ENCODE assay signal across 17 cellular contexts in the genomic region with DNA sequence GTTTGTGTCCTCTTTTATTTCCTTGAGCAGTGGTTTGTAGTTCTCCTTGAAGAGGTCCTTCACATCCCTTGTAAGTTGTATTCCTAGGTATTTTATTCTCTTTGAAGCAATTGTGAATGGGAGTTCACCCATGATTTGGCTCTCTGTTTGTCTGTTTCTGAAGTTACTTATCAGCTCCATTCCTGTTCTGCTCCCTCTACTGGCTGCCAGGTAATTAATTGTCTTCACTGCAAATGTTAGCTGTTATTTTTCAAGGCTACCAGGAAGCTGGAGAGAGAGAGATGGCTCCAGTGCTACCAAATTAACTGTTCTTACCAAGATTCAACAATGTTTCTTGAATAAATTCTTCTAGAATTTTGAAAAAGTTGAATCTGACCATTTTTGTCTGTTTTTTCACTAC. TPM values are rescaled to one million over a fixed set of nuclear protein-coding genes. Genes with fewer than 3 reads are reported as not detected.
A peak's percentile ranks its signal among the peaks of the same experiment; 100 is the strongest.
DNase-seq lines count a peak whose midpoint lies in the region; ATAC-seq and TF ChIP-seq lines count a peak whose summit lies in the region.
"Not testable (repeated sequence)": the region's sequence is repeated elsewhere in the genome, so short reads cannot be mapped to it uniquely, and the experiment has no call there.
"Had no signal": no experiment of that assay in that cellular context is flagged by ENCODE, and none has a peak within 500 bp of the region (broad histone marks: within the 10 kb centered on the region; RNA-seq: fewer than 3 reads in every experiment).

No MANE protein-coding gene starts in this region.

- H3K4me1 ChIP-seq in HEK293 (ENCODE audit: control insufficient read depth, insufficient read depth, low read length); MM.1S (ENCODE audit: low read length); PC-3 (ENCODE audit: insufficient read depth, low read length); mesendoderm (ENCODE audit: control insufficient read depth, low read depth, low read length): not testable (repeated sequence)

- not testable (repeated sequence) for H3K9ac ChIP-seq in MM.1S (ENCODE audit: low read length); PC-3 (ENCODE audit: low read length); mesendoderm (ENCODE audit: low read length)

- DNase-seq in AG09309 (ENCODE audit: low read depth) = not testable (repeated sequence)
- peak; percentile 56 for DNase-seq in ELR (ENCODE audit: low read depth)
- DNase-seq in MM.1S = peak; percentile 29
- peak; percentile 36 for DNase-seq in PC-3
- peak; percentile 10 for DNase-seq in fibroblast of mammary gland (ENCODE audit: low read depth)
- peak; percentile 8 for DNase-seq in mesendoderm

- H3K4me2 ChIP-seq in MM.1S (ENCODE audit: low read depth, low read length); PC-3 (ENCODE audit: low read length); mesendoderm (ENCODE audit: low read length): not testable (repeated sequence)

- not testable (repeated sequence) for H4K20me1 ChIP-seq in MM.1S (ENCODE audit: insufficient read depth, low read length); PC-3 (ENCODE audit: low read length)

- CTCF ChIA-PET in HEK293 (lab: Yijun Ruan, JAX) (interaction anchor here (0.9 to 1.8 kb wide), 5 partner anchors 9 to 218 kb away, joined by 3 to 6 read pairs (median 5); no protein-coding TSS in a partner anchor), PC-3 (lab: Charles Lee) (interaction anchor here (0.5 kb wide), 1 partner anchor 1079 kb away, joined by 6 read pairs; no protein-coding TSS in a partner anchor)

- POLR2A ChIA-PET in HEK293 (lab: Yijun Ruan, JAX); PC-3 (lab: Charles Lee; ENCODE audit: unreplicated experiment): not testable (repeated sequence)

- not testable (repeated sequence) for H3K18ac ChIP-seq in mesendoderm (ENCODE audit: low read length)

- H3K4ac ChIP-seq in mesendoderm (ENCODE audit: low read depth, low read length) = not testable (repeated sequence)

- H3K56ac ChIP-seq in mesendoderm (ENCODE audit: low read length) = not testable (repeated sequence)

- not testable (repeated sequence) for H3K4me3 ChIP-seq in AG09309 (ENCODE audit: control insufficient read depth, low read depth, low read length); HEK293 (ENCODE audit: low read depth, low read length); MM.1S (ENCODE audit: low read length); PC-3 (ENCODE audit: low read length); fibroblast of mammary gland (ENCODE audit: control insufficient read depth, low read depth, low read length); mesendoderm (ENCODE audit: low read length)

- not testable (repeated sequence) for H3K9me2 ChIP-seq in MM.1S (replicated peaks; ENCODE audit: insufficient read depth, low read length); PC-3 (replicated peaks; ENCODE audit: low read length)

- not testable (repeated sequence) for H3K23ac ChIP-seq in mesendoderm (ENCODE audit: low read length)

- H2BK5ac ChIP-seq in mesendoderm (ENCODE audit: low read length) = not testable (repeated sequence)

- not testable (repeated sequence) for H4K8ac ChIP-seq in mesendoderm (ENCODE audit: low read depth, low read length)

- H3K79me1 ChIP-seq in mesendoderm (ENCODE audit: low read length) = not testable (repeated sequence)

- TF ChIP-seq CTCF in AG09309 (IDR thresholded peaks at IDR 0.05; ENCODE audit: control insufficient read depth, insufficient read depth, low read depth, low read length, missing control alignments) = peak; percentile 6
- TF ChIP-seq CTCF in HEK293 (tag by site-specific recombination; IDR thresholded peaks at IDR 0.05) = not testable (repeated sequence)
- TF ChIP-seq CTCF in MM.1S (IDR thresholded peaks at IDR 0.05; ENCODE audit: low read length) = peak; percentile 37
- peak; percentile 39; the same call in 1 of the 2 replicates for TF ChIP-seq CTCF in PC-3 (conservative IDR thresholded peaks at IDR 0.05; ENCODE audit: low read depth, low read length)
- TF ChIP-seq CTCF in VCaP (conservative IDR thresholded peaks at IDR 0.05) = peak; percentile 83
- peak; percentile 15 for TF ChIP-seq CTCF in fibroblast of mammary gland (conservative IDR thresholded peaks at IDR 0.05; ENCODE audit: control insufficient read depth, insufficient read depth, low read depth, low read length)

- not testable (repeated sequence) for BruUV-seq in PC-3 (replicated peaks; lab: Mats Ljungman, UMichigan)

- H2BK120ac ChIP-seq in mesendoderm (ENCODE audit: low read depth, low read length) = not testable (repeated sequence)

- not testable (repeated sequence) for H2AK5ac ChIP-seq in mesendoderm (ENCODE audit: low read length)

- H4K5ac ChIP-seq in mesendoderm (ENCODE audit: low read length) = not testable (repeated sequence)

- not testable (repeated sequence) for H3K36me3 ChIP-seq in HEK293 (ENCODE audit: control insufficient read depth in 2 of 2, insufficient read depth in 1 of 2, low read length in 2 of 2); MM.1S (replicated peaks; ENCODE audit: insufficient read depth, low read length); PC-3 (ENCODE audit: low read depth, low read length); mesendoderm (ENCODE audit: control insufficient read depth, insufficient read depth, low read length)

- not testable (repeated sequence) for H3K79me2 ChIP-seq in MM.1S (ENCODE audit: low read length); PC-3 (ENCODE audit: low read length); mesendoderm (ENCODE audit: control insufficient read depth, insufficient read depth, low read length)

- not testable (repeated sequence) for ATAC-seq in PC-3

- not testable (repeated sequence) for H2BK15ac ChIP-seq in mesendoderm (replicated peaks; ENCODE audit: low read depth)

- not testable (repeated sequence) for H3K27me3 ChIP-seq in MM.1S (replicated peaks; ENCODE audit: insufficient read depth, low read length); PC-3 (ENCODE audit: low read length); mesendoderm (ENCODE audit: insufficient read depth, low read length, poor library complexity)

- not testable (repeated sequence) for H3F3A ChIP-seq in MM.1S (ENCODE audit: insufficient read depth, low read length); PC-3 (ENCODE audit: low read length, unreplicated experiment)

- intact Hi-C loops in PC-3 (cut with micrococcal nuclease) = not testable (repeated sequence)

- not testable (repeated sequence) for H3K27ac ChIP-seq in HEK293 (ENCODE audit: extremely low read depth, low read depth, low read length); MM.1S (ENCODE audit: low read length); PC-3 (ENCODE audit: low read length); VCaP; mesendoderm (ENCODE audit: low read depth, low read length)

- not testable (repeated sequence) for H2AFZ ChIP-seq in MM.1S (ENCODE audit: low read length); PC-3 (ENCODE audit: low read length)

- H3K9me3 ChIP-seq in HEK293 (ENCODE audit: control insufficient read depth, insufficient read depth, low read depth, low read length); MM.1S (replicated peaks; ENCODE audit: insufficient read depth, low read length); PC-3 (ENCODE audit: low read length): not testable (repeated sequence)

TF ChIP-seq in HEK293, 187 proteins besides CTCF, POLR2A, EP300 and RAD21:
- peak; percentile 37; the same call in 1 of the 2 replicates for TF ChIP-seq ZNF677 (tag by site-specific recombination; IDR thresholded peaks at IDR 0.05)
TF ChIP-seq in HEK293: peak in this region for 1; not testable (repeated sequence) for 186.

RNA-seq across cellular contexts. Expression of gene LCE5A, which starts 19.1 kb away (rescaled TPM):
- total RNA-seq in PC-3 (2014; rRNA removed) = not detected in 2 replicates
- not detected for polyA plus RNA-seq in mesendoderm (2013, experiment 1 of 2)
- polyA plus RNA-seq in mesendoderm (2013, experiment 2 of 2) = not detected
- total RNA-seq: CD4-positive, alpha-beta T cell; colonic mucosa; G401; gastroesophageal sphincter; hepatocyte; left lung; naive thymus-derived CD4-positive, alpha-beta T cell; progenitor cell of endocrine pancreas; upper lobe of right lung had no signal
- polyA plus RNA-seq: hepatocyte; naive thymus-derived CD4-positive, alpha-beta T cell had no signal

RNA-seq across cellular contexts. Expression of gene CRCT1, which starts 22.7 kb away (rescaled TPM):
- total RNA-seq in PC-3 (2014; rRNA removed) = not detected in 2 replicates
- not detected for polyA plus RNA-seq in mesendoderm (2013, experiment 1 of 2)
- polyA plus RNA-seq in mesendoderm (2013, experiment 2 of 2) = not detected
- total RNA-seq: CD4-positive, alpha-beta T cell; colonic mucosa; G401; hepatocyte; left lung; naive thymus-derived CD4-positive, alpha-beta T cell; progenitor cell of endocrine pancreas; upper lobe of right lung had no signal
- polyA plus RNA-seq: hepatocyte; naive thymus-derived CD4-positive, alpha-beta T cell had no signal
